In the genomic region with DNA sequence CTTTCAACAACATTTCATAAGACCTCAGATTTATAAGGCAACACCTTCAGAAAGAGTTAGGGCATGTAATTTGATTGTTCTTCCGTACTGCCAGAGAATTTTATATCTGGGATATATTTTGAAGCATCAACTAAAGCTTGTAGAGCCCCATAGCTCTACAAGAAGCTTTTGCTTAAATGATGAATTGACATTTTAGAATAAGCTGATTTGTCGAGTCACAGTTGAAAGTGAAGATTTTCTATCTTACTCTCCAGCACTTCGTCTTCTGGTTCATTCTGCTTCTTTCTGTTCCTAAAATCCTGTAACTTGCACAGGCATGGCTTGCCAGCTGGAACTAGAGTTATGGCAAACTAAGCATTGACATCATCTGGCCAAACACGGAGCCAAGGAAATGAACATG, we compare ENCODE assay signal across 20 cellular contexts.
A peak's percentile ranks its signal among the peaks of the same experiment; 100 is the strongest.
DNase-seq lines count a peak whose midpoint lies in the region; ATAC-seq, FAIRE-seq and TF ChIP-seq lines count a peak whose summit lies in the region.
"Had no signal": no experiment of that assay in that cellular context is flagged by ENCODE, and none has a peak within 500 bp of the region (broad histone marks: within the 10 kb centered on the region; RNA-seq: fewer than 3 reads in every experiment).

No MANE protein-coding gene starts in this region.

- POLR2A ChIA-PET in A549 (lab: Yijun Ruan, JAX) = no interaction called here

- no peak overlapping the region for H3K27ac Mint-ChIP-seq in HFFc6
- H3K27ac Mint-ChIP-seq: CD4-positive, CD25-positive, alpha-beta regulatory T cell; CD8-positive, alpha-beta memory T cell had no signal

- no peak overlapping the region for H3K4me2 ChIP-seq in A549

- no peak for TF ChIP-seq RAD21 in A549 (conservative IDR thresholded peaks at IDR 0.05 in 1 of 2, IDR thresholded peaks at IDR 0.05 in 1 of 2)

- ATAC-seq in A549 = no peak
- no peak for ATAC-seq in thoracic aorta (ENCODE audit: insufficient number of reproducible peaks, low FRiP score, low read depth)
- ATAC-seq: GM12878, HCT116 had no signal

- DNase-seq in A549 (ENCODE audit: low read depth in 1 of 2, low spot score in 1 of 2) (no peak), MG63 (peak; percentile 62), inferior parietal cortex (ENCODE audit: extremely low spot score) (peak; percentile 5), thoracic aorta (ENCODE audit: low spot score) (no peak), HFFc6 (no peak), NCI-H1092 (lab: John Stamatoyannopoulos, UW) (no peak)
- DNase-seq: ACHN; BE2C; C1 segment of cervical spinal cord; CD4-positive, CD25-positive, alpha-beta regulatory T cell; CD8-positive, alpha-beta memory T cell; COR-L47; DMS 273 treated with DMSO at 0.1 percent for 48 hours; DMS53; DND-41; EL; GOT3; H7 had no signal

- H3K36me3 ChIP-seq in MG63 (no peaks in the 10 kb centered on the region), thoracic aorta (no peaks in the 10 kb centered on the region)
- H3K36me3 ChIP-seq: BE2C had no signal

- no peaks in the 10 kb centered on the region for H3K36me3 Mint-ChIP-seq in HFFc6 (ENCODE audit: low read depth)
- H3K36me3 Mint-ChIP-seq: CD4-positive, CD25-positive, alpha-beta regulatory T cell; CD8-positive, alpha-beta memory T cell had no signal

- TF ChIP-seq POLR2A in A549 (IDR thresholded peaks at IDR 0.05; ENCODE audit: low read length) = no peak

- no peak for TF ChIP-seq CTCF in A549 (IDR thresholded peaks at IDR 0.05)
- TF ChIP-seq CTCF in thoracic aorta (IDR thresholded peaks at IDR 0.05) = no peak
- no peak for TF ChIP-seq CTCF in HFFc6 (IDR thresholded peaks at IDR 0.05)

- CTCF ChIA-PET in A549 (lab: Yijun Ruan, JAX) = no interaction called here

- FAIRE-seq in A549 (lab: Jason Lieb, UNC) = no peak
- FAIRE-seq: GM12878 had no signal

- no peaks in the 10 kb centered on the region for H3K27me3 Mint-ChIP-seq in HFFc6 (ENCODE audit: insufficient read depth)

- no peaks in the 10 kb centered on the region; the same call in none of the 2 replicates for H3K27me3 ChIP-seq in MG63
- no peaks in the 10 kb centered on the region for H3K27me3 ChIP-seq in thoracic aorta (replicated peaks; ENCODE audit: insufficient read depth)
- H3K27me3 ChIP-seq: BE2C had no signal

- no peak overlapping the region for H3K27ac ChIP-seq in A549
- H3K27ac ChIP-seq in thoracic aorta = no peak overlapping the region

- H3K9me3 ChIP-seq in A549 = no peaks in the 10 kb centered on the region
- H3K9me3 ChIP-seq in MG63 = no peaks in the 10 kb centered on the region
- H3K9me3 ChIP-seq in thoracic aorta = no peaks in the 10 kb centered on the region
- H3K9me3 ChIP-seq: BE2C had no signal

- 12% methylated on average over 4 of the region's 4 CpGs for WGBS in A549 (ENCODE audit: missing lambda C conversion rate)

- no peaks in the 10 kb centered on the region for H3K4me1 Mint-ChIP-seq in HFFc6 (ENCODE audit: low read depth)
- H3K4me1 Mint-ChIP-seq: CD4-positive, CD25-positive, alpha-beta regulatory T cell; CD8-positive, alpha-beta memory T cell had no signal

- no peak overlapping the region for H3K4me3 ChIP-seq in A549
- no peak overlapping the region for H3K4me3 ChIP-seq in MG63
- H3K4me3 ChIP-seq in thoracic aorta = peak overlapping the region; percentile 31
- H3K4me3 ChIP-seq: GM12878 had no signal

- no peak overlapping the region for H3K4me3 Mint-ChIP-seq in HFFc6
- H3K4me3 Mint-ChIP-seq: CD4-positive, CD25-positive, alpha-beta regulatory T cell; CD8-positive, alpha-beta memory T cell had no signal

- peaks cover 5% of the 10 kb centered on the region for H3K9me3 Mint-ChIP-seq in HFFc6

- no peaks in the 10 kb centered on the region for H3K4me1 ChIP-seq in A549
- no peaks in the 10 kb centered on the region for H3K4me1 ChIP-seq in thoracic aorta (ENCODE audit: control insufficient read depth in 1 of 2, low read depth in 2 of 2)

- TF ChIP-seq EP300 in A549 (IDR thresholded peaks at IDR 0.05) = no peak

TF ChIP-seq in A549, 52 proteins besides CTCF, POLR2A, EP300 and RAD21:
- TF ChIP-seq E2F6 (IDR thresholded peaks at IDR 0.05; ENCODE audit: borderline replicate concordance, low read depth) (no peak), EHF (CRISPR knock-in tag; IDR thresholded peaks at IDR 0.05) (no peak), MAFK (IDR thresholded peaks at IDR 0.05; ENCODE audit: partially characterized antibody) (peak; percentile 64)

Comparison
In these comparisons a context has a peak if more than half of its experiments do, and no peak if none do; other contexts are left out.
1. DNase-seq: peak in MG63 (single experiment) and inferior parietal cortex (single experiment); none in A549 (0 of 2), thoracic aorta (single experiment), HFFc6 (single experiment) and NCI-H1092 (single experiment).